1 cellular context compared by ENCODE assay signal in genomic region chr10:983951-984705, GRCh38.
TF ChIP-seq lines count a peak whose summit lies in the region.

No MANE protein-coding gene starts in this region.

TF ChIP-seq in HepG2, 621 proteins besides CTCF, POLR2A, EP300 and RAD21 (continued from another document and continues in another):
- TF ChIP-seq HIC2 (CRISPR knock-in tag; IDR thresholded peaks at IDR 0.05; ENCODE audit: low read depth) (no peak), FOXO1 (CRISPR knock-in tag; IDR thresholded peaks at IDR 0.05) (peak; percentile 34; the same call in 1 of the 2 replicates), ZNF10 (CRISPR knock-in tag; IDR thresholded peaks at IDR 0.05; ENCODE audit: borderline replicate concordance, low read depth) (no peak), CBX2 (IDR thresholded peaks at IDR 0.05; ENCODE audit: low read depth, low read length) (no peak), CBX2 (CRISPR knock-in tag; IDR thresholded peaks at IDR 0.05; ENCODE audit: low read depth) (no peak), SP2 (CRISPR knock-in tag; IDR thresholded peaks at IDR 0.05) (no peak), BHLHE40 (IDR thresholded peaks at IDR 0.05; ENCODE audit: low read length) (no peak), SALL1 (CRISPR knock-in tag; IDR thresholded peaks at IDR 0.05) (no peak), JARID2 (CRISPR knock-in tag; IDR thresholded peaks at IDR 0.05; ENCODE audit: insufficient replicate concordance) (no peak), PAX8 (CRISPR knock-in tag; IDR thresholded peaks at IDR 0.05; ENCODE audit: borderline replicate concordance) (no peak), CHCHD3 (CRISPR knock-in tag; IDR thresholded peaks at IDR 0.05) (no peak), SAP130 (CRISPR knock-in tag; IDR thresholded peaks at IDR 0.05; ENCODE audit: low read depth) (peak; percentile 67), MAF1 (CRISPR knock-in tag; IDR thresholded peaks at IDR 0.05; ENCODE audit: borderline replicate concordance) (no peak), ZBTB8A (CRISPR knock-in tag; IDR thresholded peaks at IDR 0.05; ENCODE audit: borderline replicate concordance, low read depth) (no peak), TFAP4 (IDR thresholded peaks at IDR 0.05; ENCODE audit: borderline replicate concordance, low read depth) (peak; percentile 37; the same call in 1 of the 2 replicates), TARDBP (CRISPR knock-in tag; IDR thresholded peaks at IDR 0.05) (no peak), ZKSCAN5 (CRISPR knock-in tag; IDR thresholded peaks at IDR 0.05) (no peak), ARNT2 (CRISPR knock-in tag; IDR thresholded peaks at IDR 0.05; ENCODE audit: low read depth) (no peak), PITX1 (CRISPR knock-in tag; IDR thresholded peaks at IDR 0.05) (no peak), ZFP36L1 (CRISPR knock-in tag; IDR thresholded peaks at IDR 0.05) (no peak), ZNF20 (CRISPR knock-in tag; IDR thresholded peaks at IDR 0.05) (no peak), HNF1B (CRISPR knock-in tag; IDR thresholded peaks at IDR 0.05) (no peak), ZNF264 (CRISPR knock-in tag; IDR thresholded peaks at IDR 0.05) (no peak), HOXD1 (CRISPR knock-in tag; IDR thresholded peaks at IDR 0.05) (no peak), ZNF576 (CRISPR knock-in tag; IDR thresholded peaks at IDR 0.05) (no peak), IKZF5 (CRISPR knock-in tag; IDR thresholded peaks at IDR 0.05) (0 out of 2 replicates have a peak, but pooled peaks have one; percentile 38), FOXP1 (IDR thresholded peaks at IDR 0.05) (no peak), FOXP1 (CRISPR knock-in tag; IDR thresholded peaks at IDR 0.05) (peak; percentile 23; the same call in 1 of the 2 replicates), ZNF33B (CRISPR knock-in tag; IDR thresholded peaks at IDR 0.05) (no peak), NFYC (CRISPR knock-in tag; IDR thresholded peaks at IDR 0.05) (no peak), ZBTB43 (CRISPR knock-in tag; conservative IDR thresholded peaks at IDR 0.05) (no peak), NFIC (IDR thresholded peaks at IDR 0.05; ENCODE audit: low read length) (no peak), ZNF670 (CRISPR knock-in tag; IDR thresholded peaks at IDR 0.05; ENCODE audit: borderline replicate concordance) (no peak), FOXA3 (CRISPR knock-in tag; IDR thresholded peaks at IDR 0.05) (peak; percentile 41; the same call in 1 of the 2 replicates), ZBTB10 (CRISPR knock-in tag; IDR thresholded peaks at IDR 0.05; ENCODE audit: borderline replicate concordance) (no peak), ZNF713 (CRISPR knock-in tag; IDR thresholded peaks at IDR 0.05) (no peak), REXO4 (CRISPR knock-in tag; IDR thresholded peaks at IDR 0.05; ENCODE audit: borderline replicate concordance) (no peak), DDIT3 (CRISPR knock-in tag; IDR thresholded peaks at IDR 0.05) (no peak), YEATS2 (CRISPR knock-in tag; IDR thresholded peaks at IDR 0.05; ENCODE audit: borderline replicate concordance) (no peak), ZNF138 (CRISPR knock-in tag; IDR thresholded peaks at IDR 0.05; ENCODE audit: low read depth) (no peak), NR2F1 (CRISPR knock-in tag; IDR thresholded peaks at IDR 0.05) (peak; percentile 12 to 65; a peak in 2 of 4 replicates), ZNF207 (IDR thresholded peaks at IDR 0.05; ENCODE audit: borderline replicate concordance) (no peak), NBN (conservative IDR thresholded peaks at IDR 0.05) (no peak), GATAD2A (CRISPR knock-in tag; IDR thresholded peaks at IDR 0.05) (peak; percentile 19; the same call in 1 of the 2 replicates), POGZ (CRISPR knock-in tag; IDR thresholded peaks at IDR 0.05) (no peak), ZFP1 (CRISPR knock-in tag; IDR thresholded peaks at IDR 0.05) (no peak), RXRB (CRISPR knock-in tag; IDR thresholded peaks at IDR 0.05; ENCODE audit: borderline replicate concordance) (no peak), NFAT5 (CRISPR knock-in tag; IDR thresholded peaks at IDR 0.05) (no peak), RELA (CRISPR knock-in tag; IDR thresholded peaks at IDR 0.05) (no peak), ZNF484 (CRISPR knock-in tag; IDR thresholded peaks at IDR 0.05; ENCODE audit: borderline replicate concordance, low read depth) (no peak), ZNF503 (CRISPR knock-in tag; IDR thresholded peaks at IDR 0.05) (no peak), ZNF615 (CRISPR knock-in tag; IDR thresholded peaks at IDR 0.05; ENCODE audit: borderline replicate concordance) (no peak), ZNF33A (CRISPR knock-in tag; IDR thresholded peaks at IDR 0.05; ENCODE audit: borderline replicate concordance) (no peak), HOXA9 (CRISPR knock-in tag; IDR thresholded peaks at IDR 0.05; ENCODE audit: borderline replicate concordance) (no peak), ZNF354B (CRISPR knock-in tag; IDR thresholded peaks at IDR 0.05) (no peak)
